Comparison of ENCODE assay signal across 10 cellular contexts in the genomic region with DNA sequence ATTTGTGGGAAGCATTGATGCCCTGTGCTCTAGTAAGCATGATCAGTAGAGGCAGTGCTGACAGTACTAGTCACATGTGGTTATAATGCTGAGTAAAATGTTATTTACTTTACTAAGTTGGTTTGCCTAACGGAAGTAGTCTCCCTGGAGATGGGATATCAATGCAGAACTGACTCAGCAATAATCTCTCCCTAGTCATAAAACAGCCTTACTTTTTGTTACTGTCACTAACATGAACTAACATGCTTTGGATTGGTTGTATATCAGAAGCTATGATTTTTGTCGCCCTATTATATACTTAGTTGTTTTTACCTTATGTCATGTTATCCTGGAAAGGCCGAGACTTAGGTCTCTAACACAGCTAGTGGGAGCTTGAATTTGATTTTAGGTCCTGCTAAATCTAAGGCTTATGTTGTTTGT. TPM values are rescaled to one million over a fixed set of nuclear protein-coding genes. Genes with fewer than 3 reads are reported as not detected.
DNase-seq lines count a peak whose midpoint lies in the region; ATAC-seq, FAIRE-seq and TF ChIP-seq lines count a peak whose summit lies in the region.
"Had no signal": no experiment of that assay in that cellular context is flagged by ENCODE, and none has a peak within 500 bp of the region (broad histone marks: within the 10 kb centered on the region; RNA-seq: fewer than 3 reads in every experiment).

No MANE protein-coding gene starts in this region.

- CTCF ChIA-PET in activated CD4-positive, alpha-beta memory T cell treated with anti-CD3 and anti-CD28 coated beads, Interleukin-2, amount 10 ng/mL, durations not matched to agents 7 days and 5 days (lab: Charles Lee), result no interaction called here

- H3K27me3 ChIP-seq in ACC112 (ENCODE audit: insufficient read depth, low read length), result no peaks in the 10 kb centered on the region
- no peaks in the 10 kb centered on the region for H3K27me3 ChIP-seq in astrocyte (ENCODE audit: insufficient read depth, low read length)

- H3K36me3 ChIP-seq in ACC112 (ENCODE audit: insufficient read depth, low read length) (peaks cover 2% of the 10 kb centered on the region; the same call in 1 of the 2 replicates), astrocyte (ENCODE audit: insufficient read depth, low read length) (peaks cover 3% of the 10 kb centered on the region)

- peaks cover 32% of the 10 kb centered on the region for H3K4me1 Mint-ChIP-seq in astrocyte (ENCODE audit: low read depth, unreplicated experiment)
- H3K4me1 Mint-ChIP-seq in activated CD4-positive, alpha-beta memory T cell treated with anti-CD3 and anti-CD28 coated beads, Interleukin-2, amount 10 ng/mL, durations not matched to agents 7 days and 5 days, result peaks cover 8% of the 10 kb centered on the region

- H4K20me1 ChIP-seq in astrocyte (ENCODE audit: insufficient read depth, low read length), result peaks cover 61% of the 10 kb centered on the region

- H3K9ac ChIP-seq in astrocyte (ENCODE audit: low read length), result peak overlapping the region; percentile 13

- H3K27me3 Mint-ChIP-seq in astrocyte (ENCODE audit: low read depth, unreplicated experiment), result no peaks in the 10 kb centered on the region
- no peaks in the 10 kb centered on the region for H3K27me3 Mint-ChIP-seq in activated CD4-positive, alpha-beta memory T cell treated with anti-CD3 and anti-CD28 coated beads, Interleukin-2, amount 10 ng/mL, durations not matched to agents 7 days and 5 days

- H3K9me3 Mint-ChIP-seq in astrocyte (ENCODE audit: unreplicated experiment), result no peaks in the 10 kb centered on the region
- H3K9me3 Mint-ChIP-seq in activated CD4-positive, alpha-beta memory T cell treated with anti-CD3 and anti-CD28 coated beads, Interleukin-2, amount 10 ng/mL, durations not matched to agents 7 days and 5 days, result no peaks in the 10 kb centered on the region
- H3K9me3 Mint-ChIP-seq in activated naive CD4-positive, alpha-beta T cell treated with anti-CD3 and anti-CD28 coated beads, Interleukin-2, amount 50 U/mL, for 72 hours, result peaks cover 0 to 3% of the 10 kb centered on the region in 2 donors

- no peak for TF ChIP-seq CTCF in astrocyte (IDR thresholded peaks at IDR 0.05; ENCODE audit: insufficient read depth, low read depth, low read length)

- peak; percentile 82 for DNase-seq in astrocyte (ENCODE audit: low read depth)
- DNase-seq in activated CD4-positive, alpha-beta memory T cell treated with anti-CD3 and anti-CD28 coated beads, Interleukin-2, amount 10 ng/mL, durations not matched to agents 7 days and 5 days, result no peak
- DNase-seq in activated naive CD4-positive, alpha-beta T cell treated with anti-CD3 and anti-CD28 coated beads, Interleukin-2, amount 50 U/mL, for 72 hours (ENCODE audit: low spot score in 2 of 2), result no peak
- DNase-seq in effector CD8-positive, alpha-beta T cell (lab: John Stamatoyannopoulos, UW), result no peak
- DNase-seq: activated CD8-positive, alpha-beta memory T cell treated with anti-CD3 and anti-CD28 coated beads, Interleukin-2, amount 50 U/mL, for 4 hours had no signal

- H3K27ac ChIP-seq in ACC112 (ENCODE audit: low read depth, low read length), result peak overlapping the region; percentile 95
- H3K27ac ChIP-seq in astrocyte (ENCODE audit: low read depth, low read length), result peak overlapping the region; percentile 63

- peak overlapping the region; percentile 11 for H3K27ac Mint-ChIP-seq in astrocyte (ENCODE audit: unreplicated experiment)
- H3K27ac Mint-ChIP-seq in activated CD4-positive, alpha-beta memory T cell treated with anti-CD3 and anti-CD28 coated beads, Interleukin-2, amount 10 ng/mL, durations not matched to agents 7 days and 5 days, result no peak overlapping the region
- no peak overlapping the region for H3K27ac Mint-ChIP-seq in activated naive CD4-positive, alpha-beta T cell treated with anti-CD3 and anti-CD28 coated beads, Interleukin-2, amount 50 U/mL, for 72 hours

- no peak overlapping the region for H2AFZ ChIP-seq in ACC112 (ENCODE audit: low read length, unreplicated experiment)
- H2AFZ ChIP-seq in astrocyte (ENCODE audit: low read depth, low read length), result no peak overlapping the region

- H3K4me3 Mint-ChIP-seq in astrocyte (ENCODE audit: unreplicated experiment), result no peak overlapping the region
- H3K4me3 Mint-ChIP-seq in activated CD4-positive, alpha-beta memory T cell treated with anti-CD3 and anti-CD28 coated beads, Interleukin-2, amount 10 ng/mL, durations not matched to agents 7 days and 5 days, result no peak overlapping the region

- FAIRE-seq in astrocyte (lab: Jason Lieb, UNC) (peak; percentile 94), islet of Langerhans (lab: Jason Lieb, UNC) (peak; percentile 98)
- FAIRE-seq: G401.6 had no signal

- POLR2A ChIA-PET in activated CD4-positive, alpha-beta memory T cell treated with anti-CD3 and anti-CD28 coated beads, Interleukin-2, amount 10 ng/mL, durations not matched to agents 7 days and 5 days (lab: Charles Lee), result interaction anchor here (0.6 kb wide), 1 partner anchor 10 kb away, joined by 3 read pairs; no protein-coding TSS in a partner anchor

- ATAC-seq in HG03354 (IDR thresholded peaks at IDR 0.05; ENCODE audit: poor library complexity, severe bottlenecking, unreplicated experiment) (peak; percentile 43), GM18502 (IDR thresholded peaks at IDR 0.05; ENCODE audit: poor library complexity, unreplicated experiment) (no peak)
- no peak for ATAC-seq in activated naive CD4-positive, alpha-beta T cell treated with anti-CD3 and anti-CD28 coated beads, Interleukin-2, amount 50 U/mL, for 72 hours

- H3K9me3 ChIP-seq in astrocyte (ENCODE audit: insufficient read depth, low read depth, low read length), result no peaks in the 10 kb centered on the region

- H3K4me3 ChIP-seq in ACC112 (ENCODE audit: low read depth, low read length) (0 out of 2 replicates have a peak overlapping the region, but pooled peaks have one; percentile 6), astrocyte (ENCODE audit: insufficient read depth, low read depth, low read length) (no peak overlapping the region)

- peaks cover 7% of the 10 kb centered on the region for H3K36me3 Mint-ChIP-seq in astrocyte (ENCODE audit: low read depth, unreplicated experiment)
- H3K36me3 Mint-ChIP-seq in activated CD4-positive, alpha-beta memory T cell treated with anti-CD3 and anti-CD28 coated beads, Interleukin-2, amount 10 ng/mL, durations not matched to agents 7 days and 5 days (ENCODE audit: low read depth), result no peaks in the 10 kb centered on the region
- peaks cover 4 to 10% of the 10 kb centered on the region in 2 donors for H3K36me3 Mint-ChIP-seq in activated naive CD4-positive, alpha-beta T cell treated with anti-CD3 and anti-CD28 coated beads, Interleukin-2, amount 50 U/mL, for 72 hours

- H3K4me1 ChIP-seq in ACC112 (ENCODE audit: control insufficient read depth, insufficient read depth, low read length, unreplicated experiment) (peaks cover 78% of the 10 kb centered on the region), astrocyte (ENCODE audit: insufficient read depth, low read length) (peaks cover 22% of the 10 kb centered on the region)

- peak overlapping the region; percentile 35 for H3K4me2 ChIP-seq in astrocyte (ENCODE audit: low read length)

- H3K79me2 ChIP-seq in ACC112 (ENCODE audit: control insufficient read depth, insufficient read depth, low read length, unreplicated experiment) (peaks cover 100% of the 10 kb centered on the region), astrocyte (ENCODE audit: insufficient read depth, low read length) (peaks cover 100% of the 10 kb centered on the region)

RNA-seq across cellular contexts. Expression of gene SOCS5, which starts 50.0 kb away (rescaled TPM):
- 16.5 TPM in 2 replicates for total RNA-seq in astrocyte
- 1 to 10 TPM; 7.1 TPM for total RNA-seq in activated CD4-positive, alpha-beta memory T cell treated with anti-CD3 and anti-CD28 coated beads, Interleukin-2, amount 10 ng/mL, durations not matched to agents 7 days and 5 days
- total RNA-seq in activated naive CD4-positive, alpha-beta T cell treated with anti-CD3 and anti-CD28 coated beads, Interleukin-2, amount 50 U/mL, for 72 hours, result 10 to 100 TPM in 1 of 2 donors, 1 to 10 TPM in 1; 6.0 to 15.6 TPM
